30 cellular contexts compared by ENCODE assay signal in the genomic region with DNA sequence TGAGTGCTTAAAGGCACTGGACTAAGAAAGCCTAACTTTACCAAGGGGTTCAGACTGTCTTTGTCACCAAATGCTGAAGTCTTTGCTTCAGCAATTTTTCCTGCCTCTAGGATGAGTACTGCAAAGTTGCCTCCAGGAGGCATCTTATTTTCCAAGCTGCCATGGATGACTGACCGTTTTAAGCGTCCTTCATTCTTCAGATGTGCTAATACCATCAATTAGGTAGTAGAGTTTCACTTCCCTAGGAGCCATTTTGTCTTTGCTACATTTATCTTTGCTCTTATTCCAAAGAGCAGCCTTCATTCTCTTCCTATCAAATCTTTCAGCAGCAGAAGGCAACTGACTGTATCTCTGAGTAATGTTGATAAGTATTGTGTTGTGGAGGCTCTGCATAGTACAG.
"Had no signal": no experiment of that assay in that cellular context is flagged by ENCODE, and none has a peak within 500 bp of the region (broad histone marks: within the 10 kb centered on the region; RNA-seq: fewer than 3 reads in every experiment).

No MANE protein-coding gene starts in this region.

- H3K9me3 ChIP-seq: esophagus muscularis mucosa, gastrocnemius medialis had no signal

- FAIRE-seq: colon had no signal

- H3K4me1 ChIP-seq: foreskin keratinocyte had no signal

- H3K36me3 ChIP-seq: esophagus muscularis mucosa, gastrocnemius medialis, heart left ventricle had no signal

- DNase-seq: activated CD4-positive, alpha-beta memory T cell treated with anti-CD3 and anti-CD28 coated beads, Interleukin-2, amount 10 ng/mL, durations not matched to agents 7 days and 5 days; activated CD4-positive, alpha-beta T cell treated with anti-CD3 and anti-CD28 coated beads for 1 hour; activated CD4-positive, alpha-beta T cell treated with anti-CD3 and anti-CD28 coated beads for 4 hours; activated CD4-positive, alpha-beta T cell treated with anti-CD3 and anti-CD28 coated beads, Interleukin-2, amount 10 ng/mL, durations not matched to agents 7 days and 5 days; activated CD4-positive, alpha-beta T cell treated with anti-CD3 and anti-CD28 coated beads, Interleukin-2, amount 50 U/mL, for 4 hours; activated CD8-positive, alpha-beta memory T cell treated with anti-CD3 and anti-CD28 coated beads, Interleukin-2, amount 50 U/mL, for 48 hours; activated effector memory CD4-positive, alpha-beta T cell treated with Interleukin-2 at 50 U/mL for 16 hours; activated gamma-delta T cell treated with Interleukin-2 at 50 U/mL for 16 hours; activated naive CD4-positive, alpha-beta T cell treated with anti-CD3 and anti-CD28 coated beads, Interleukin-2, amount 50 U/mL, for 16 hours; activated naive CD4-positive, alpha-beta T cell treated with Interleukin-2 at 50 U/mL for 16 hours; activated T-cell treated with anti-CD3 and anti-CD28 coated beads for 4 hours; activated T-cell treated with anti-CD3 and anti-CD28 coated beads, Interleukin-2, amount 50 U/mL, for 24 hours; amniotic stem cell; anterior cingulate cortex; caudate nucleus; cortex of kidney; dermis blood vessel endothelial cell; effector CD4-positive, alpha-beta T cell; effector memory CD8-positive, alpha-beta T cell; erythroblast; foreskin keratinocyte; gastrocnemius medialis; glutamatergic neuron; heart left ventricle; T-helper 2 cell had no signal

- H3K27ac ChIP-seq: esophagus muscularis mucosa, foreskin keratinocyte, gastrocnemius medialis, heart left ventricle, VCaP had no signal

- ATAC-seq: activated T-helper 17 cell treated with anti-CD3 and anti-CD28 coated beads, Interleukin-2, amount 50 U/mL, for 72 hours; effector memory CD8-positive, alpha-beta T cell; foreskin keratinocyte; gastrocnemius medialis; WTC11 had no signal

- H3K4me3 ChIP-seq: esophagus muscularis mucosa, gastrocnemius medialis, heart left ventricle had no signal

- H3K27me3 ChIP-seq: esophagus muscularis mucosa, foreskin keratinocyte, gastrocnemius medialis, heart left ventricle had no signal
